ENCODE assay signal across 1 cellular context in genomic region chr12:57846577-57847319, GRCh38.
TF ChIP-seq lines count a peak whose summit lies in the region.

TSS of gene CTDSP2 (minus strand) at chr12:57846729. CDS start at chr12:57846435, 294 bp downstream.

TF ChIP-seq in Ishikawa, 13 proteins besides CTCF, POLR2A, EP300 and RAD21 (continued from another document):
- TF ChIP-seq NFIC (IDR thresholded peaks at IDR 0.05) (0 out of 2 replicates have a peak, but pooled peaks have one; percentile 6), TEAD4 (IDR thresholded peaks at IDR 0.05) (peak; percentile 91), EGR1 (IDR thresholded peaks at IDR 0.05) (peak; percentile 78), REST (IDR thresholded peaks at IDR 0.05; ENCODE audit: low read depth) (no peak)
